8 cellular contexts compared by ENCODE assay signal in genomic region chr10:97686962-97687784, GRCh38. TPM values are rescaled to one million over a fixed set of nuclear protein-coding genes. Genes with fewer than 3 reads are reported as not detected.
DNase-seq lines count a peak whose midpoint lies in the region; ATAC-seq, FAIRE-seq and TF ChIP-seq lines count a peak whose summit lies in the region.

Gene AVPI1, minus strand, starts transcription at chr10:97687241. Its CDS starts 7,336 bp downstream, at chr10:97679905.

- H3K79me2 ChIP-seq in astrocyte (ENCODE audit: insufficient read depth, low read length): no peaks in the 10 kb centered on the region

- peaks cover 42% of the 10 kb centered on the region for H3K4me1 ChIP-seq in astrocyte (ENCODE audit: insufficient read depth, low read length)
- peaks cover 20% of the 10 kb centered on the region for H3K4me1 ChIP-seq in rectal smooth muscle tissue (ENCODE audit: control insufficient read depth, insufficient read depth, low read length)
- H3K4me1 ChIP-seq in vagina: peaks cover 76% of the 10 kb centered on the region

- H3K9ac ChIP-seq in astrocyte (ENCODE audit: low read length) (peak within 1 kb of the TSS; percentile 81), rectal smooth muscle tissue (ENCODE audit: low read length) (peak within 1 kb of the TSS; percentile 83)

- H3K9me3 Mint-ChIP-seq in astrocyte (ENCODE audit: unreplicated experiment): no peaks in the 10 kb centered on the region

- H3K36me3 ChIP-seq in astrocyte (ENCODE audit: insufficient read depth, low read length) (no peaks in the 10 kb centered on the region), rectal smooth muscle tissue (ENCODE audit: control insufficient read depth, insufficient read depth, low read length) (no peaks in the 10 kb centered on the region), vagina (no peaks in the 10 kb centered on the region)

- H3K4me1 Mint-ChIP-seq in astrocyte (ENCODE audit: low read depth, unreplicated experiment): peaks cover 20% of the 10 kb centered on the region

- no peaks in the 10 kb centered on the region for H4K20me1 ChIP-seq in astrocyte (ENCODE audit: insufficient read depth, low read length)

- peak within 1 kb of the TSS; percentile 66 for H3K4me3 ChIP-seq in astrocyte (ENCODE audit: insufficient read depth, low read depth, low read length)
- H3K4me3 ChIP-seq in rectal smooth muscle tissue (ENCODE audit: low read length): peak within 1 kb of the TSS; percentile 85
- H3K4me3 ChIP-seq in vagina: peak within 1 kb of the TSS; percentile 86

- peak; percentile 89 for DNase-seq in GM18507 (ENCODE audit: extremely low spot score, insufficient read length, low read depth)
- DNase-seq in NCI-H1930 (lab: John Stamatoyannopoulos, UW): peak; percentile 82 to 90
- DNase-seq in T-helper 22 cell (ENCODE audit: low read depth): peak; percentile 94
- peak; percentile 90 for DNase-seq in astrocyte (ENCODE audit: low read depth)
- DNase-seq in hepatic stellate cell (ENCODE audit: low spot score): peak; percentile 95
- peak in 1 of 2 donors; percentile 99 for DNase-seq in vagina (ENCODE audit: extremely low spot score in 2 of 2)

- peak; percentile 93 for ATAC-seq in HG02973 (IDR thresholded peaks at IDR 0.05; ENCODE audit: unreplicated experiment)

- TF ChIP-seq CTCF in astrocyte (IDR thresholded peaks at IDR 0.05; ENCODE audit: insufficient read depth, low read depth, low read length) (no peak), vagina (IDR thresholded peaks at IDR 0.05) (no peak)

- no peaks in the 10 kb centered on the region for H3K27me3 Mint-ChIP-seq in astrocyte (ENCODE audit: low read depth, unreplicated experiment)

- peak; percentile 70 to 97 for TF ChIP-seq POLR2A in vagina (IDR thresholded peaks at IDR 0.05)

- peak within 1 kb of the TSS; percentile 89 for H3K4me2 ChIP-seq in astrocyte (ENCODE audit: low read length)

- H3K4me3 Mint-ChIP-seq in astrocyte (ENCODE audit: unreplicated experiment): peak within 1 kb of the TSS; percentile 84

- H2AFZ ChIP-seq in astrocyte (ENCODE audit: low read depth, low read length): peak within 1 kb of the TSS; percentile 81

- peak within 1 kb of the TSS; percentile 80 for H3K27ac Mint-ChIP-seq in astrocyte (ENCODE audit: unreplicated experiment)

- no peaks in the 10 kb centered on the region for H3K36me3 Mint-ChIP-seq in astrocyte (ENCODE audit: low read depth, unreplicated experiment)

- H3K27me3 ChIP-seq in astrocyte (ENCODE audit: insufficient read depth, low read length) (no peaks in the 10 kb centered on the region), rectal smooth muscle tissue (ENCODE audit: control insufficient read depth, insufficient read depth, low read length) (no peaks in the 10 kb centered on the region), vagina (no peaks in the 10 kb centered on the region)

- FAIRE-seq in GM18507 (lab: Jason Lieb, UNC) (peak; percentile 96), astrocyte (lab: Jason Lieb, UNC) (no peak)

- peak within 1 kb of the TSS; percentile 80 for H3K27ac ChIP-seq in astrocyte (ENCODE audit: low read depth, low read length)
- H3K27ac ChIP-seq in rectal smooth muscle tissue (ENCODE audit: low read depth, low read length): peak within 1 kb of the TSS; percentile 93
- peak within 1 kb of the TSS; percentile 96 for H3K27ac ChIP-seq in vagina

- no peaks in the 10 kb centered on the region for H3K9me3 ChIP-seq in astrocyte (ENCODE audit: insufficient read depth, low read depth, low read length)
- no peaks in the 10 kb centered on the region for H3K9me3 ChIP-seq in vagina

- intact Hi-C loops in vagina (cut with DNase I): no loop called here

RNA-seq across cellular contexts. Expression of gene AVPI1, which starts in this region (rescaled TPM):
- total RNA-seq in astrocyte (5.0 and 5.6 TPM in 2 replicates), vagina (125 TPM)

Comparison
In these comparisons a context has a peak if more than half of its experiments do, and no peak if none do; other contexts are left out.
1. RNA of gene AVPI1 (total RNA-seq): 125 TPM in vagina (single experiment); 5.0 to 5.6 TPM in astrocyte; every median in the first group is over 10 times any median in the second.
2. Peak in every context shown above with its lines, with median percentiles within 50 percentile points of each other: H3K27ac ChIP-seq and H3K4me3 ChIP-seq.